ENCODE assay signal across 10 cellular contexts in the genomic region with DNA sequence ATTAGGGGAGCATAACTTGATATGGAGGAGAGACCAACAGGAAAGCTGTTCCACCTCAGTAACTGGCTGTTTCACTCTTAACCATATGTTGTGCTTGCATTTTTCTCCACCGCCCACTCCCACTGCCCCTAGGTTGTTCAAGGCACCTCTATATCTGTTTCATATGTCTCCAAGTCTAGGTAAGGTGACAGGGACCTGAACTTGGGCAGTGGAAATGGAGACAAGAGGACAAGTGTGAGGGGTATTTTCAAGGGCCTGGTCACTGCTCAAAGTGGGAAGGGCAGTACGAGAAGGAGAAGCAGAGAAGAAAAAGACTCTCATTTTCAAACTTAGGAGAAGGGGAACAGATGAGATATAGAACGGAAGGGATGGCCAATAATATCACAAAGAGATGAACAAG. TPM values are rescaled to one million over a fixed set of nuclear protein-coding genes. Genes with fewer than 3 reads are reported as not detected.
DNase-seq lines count a peak whose midpoint lies in the region; ATAC-seq, FAIRE-seq and TF ChIP-seq lines count a peak whose summit lies in the region.
"Had no signal": no experiment of that assay in that cellular context is flagged by ENCODE, and none has a peak within 500 bp of the region (broad histone marks: within the 10 kb centered on the region; RNA-seq: fewer than 3 reads in every experiment).

No MANE protein-coding gene starts in this region.

- POLR2A ChIA-PET in PC-3 (lab: Charles Lee; ENCODE audit: unreplicated experiment): interaction anchor here (0.7 to 0.8 kb wide), 2 partner anchors 258 to 688 kb away, joined by 3 to 4 read pairs; no protein-coding TSS in a partner anchor

- no peak overlapping the region for H3K27ac ChIP-seq in PC-3 (ENCODE audit: low read length)
- H3K27ac ChIP-seq in keratinocyte (ENCODE audit: control insufficient read depth, insufficient read depth, low read length): peak overlapping the region; percentile 97

- DNase-seq in stimulated activated naive CD4-positive, alpha-beta T cell treated with Interleukin-2 at 50 U/mL for 16 hours (lab: John Stamatoyannopoulos, UW): peak; percentile 4
- no peak for DNase-seq in stimulated activated naive CD4-positive, alpha-beta T cell (lab: John Stamatoyannopoulos, UW)
- DNase-seq in PC-3: no peak
- DNase-seq in keratinocyte (ENCODE audit: low read depth, low spot score): no peak
- no peak for DNase-seq in T1000 (lab: John Stamatoyannopoulos, UW)
- DNase-seq in SW480 (ENCODE audit: low spot score): no peak
- DNase-seq: DMS153 had no signal

- TF ChIP-seq CTCF in PC-3 (conservative IDR thresholded peaks at IDR 0.05; ENCODE audit: low read depth, low read length) (no peak), keratinocyte (optimal IDR thresholded peaks at IDR 0.05 in 1 of 3, IDR thresholded peaks at IDR 0.05 in 1 of 3, conservative IDR thresholded peaks at IDR 0.05 in 1 of 3; ENCODE audit: extremely low read depth in 1 of 3, insufficient read depth in 2 of 3, low read length in 3 of 3) (no peak)

- CTCF ChIA-PET in PC-3 (lab: Charles Lee): no interaction called here

- peaks cover 71% of the 10 kb centered on the region for H3K4me1 ChIP-seq in PC-3 (ENCODE audit: insufficient read depth, low read length)
- H3K4me1 ChIP-seq in keratinocyte (ENCODE audit: control insufficient read depth, extremely low read depth, insufficient read depth, low read length): peaks cover 60% of the 10 kb centered on the region

- H3K27me3 ChIP-seq in PC-3 (ENCODE audit: low read length) (no peaks in the 10 kb centered on the region), keratinocyte (ENCODE audit: control insufficient read depth, extremely low read depth, insufficient read depth, low read length) (no peaks in the 10 kb centered on the region)

- ATAC-seq in PC-3: no peak
- no peak for ATAC-seq in GM18907 (IDR thresholded peaks at IDR 0.05; ENCODE audit: unreplicated experiment)
- ATAC-seq in HG03159 (IDR thresholded peaks at IDR 0.05; ENCODE audit: unreplicated experiment): no peak

- H3K79me2 ChIP-seq in PC-3 (ENCODE audit: low read length): peaks cover 95% of the 10 kb centered on the region
- peaks cover 77% of the 10 kb centered on the region for H3K79me2 ChIP-seq in keratinocyte (ENCODE audit: control insufficient read depth, insufficient read depth, low read length)

- H3K9me3 ChIP-seq in PC-3 (ENCODE audit: low read length): no peaks in the 10 kb centered on the region
- no peaks in the 10 kb centered on the region for H3K9me3 ChIP-seq in keratinocyte (ENCODE audit: control insufficient read depth, low read depth, low read length)

- dilution Hi-C loops in keratinocyte (cut with MboI; ENCODE audit: extremely low pct_ligation_motif_present, low sequenced_read_pairs): no loop called here

- intact Hi-C loops in PC-3 (cut with micrococcal nuclease): loop anchor here (5.0 to 10.0 kb wide), 4 partner anchors 58 to 749 kb away; a partner anchor contains a TSS

- H3K36me3 ChIP-seq in PC-3 (ENCODE audit: low read depth, low read length) (no peaks in the 10 kb centered on the region), keratinocyte (ENCODE audit: control insufficient read depth in 2 of 2, extremely low read depth in 1 of 2, insufficient read depth in 2 of 2, low read length in 2 of 2) (peaks cover 0 to 8% of the 10 kb centered on the region in 2 experiments)

- H3K9me2 ChIP-seq in PC-3 (replicated peaks; ENCODE audit: low read length): no peaks in the 10 kb centered on the region

- no peak for FAIRE-seq in keratinocyte (lab: Jason Lieb, UNC)
- FAIRE-seq: HTR-8/SVneo had no signal

- H2AFZ ChIP-seq in PC-3 (ENCODE audit: low read length): no peak overlapping the region
- no peak overlapping the region for H2AFZ ChIP-seq in keratinocyte (ENCODE audit: control insufficient read depth, low read length)

- peak overlapping the region; percentile 85 for H3K4me3 ChIP-seq in PC-3 (ENCODE audit: low read length)
- peak overlapping the region; percentile 78 to 88 (median 86) for H3K4me3 ChIP-seq in keratinocyte (ENCODE audit: control insufficient read depth in 2 of 3, extremely low read depth in 1 of 3, insufficient read depth in 2 of 3, low read depth in 1 of 3, low read length in 3 of 3)

- peaks cover 5% of the 10 kb centered on the region for H3K9me1 ChIP-seq in keratinocyte (ENCODE audit: control insufficient read depth, extremely low read depth, insufficient read depth, low read length)

- H3K4me2 ChIP-seq in PC-3 (ENCODE audit: low read length) (peak overlapping the region; percentile 99), keratinocyte (ENCODE audit: control insufficient read depth, extremely low read depth, insufficient read depth, low read depth, low read length) (peak overlapping the region; percentile 83)

- no TSS peak for BruUV-seq in PC-3 (replicated peaks; lab: Mats Ljungman, UMichigan)

- no peaks in the 10 kb centered on the region for H3F3A ChIP-seq in PC-3 (ENCODE audit: low read length, unreplicated experiment)

- H3K9ac ChIP-seq in PC-3 (ENCODE audit: low read length) (no peak overlapping the region), keratinocyte (ENCODE audit: control insufficient read depth, extremely low read depth, insufficient read depth, low read length) (peak overlapping the region; percentile 91)

- H4K20me1 ChIP-seq in PC-3 (ENCODE audit: low read length): peaks cover 64% of the 10 kb centered on the region
- H4K20me1 ChIP-seq in keratinocyte (ENCODE audit: control insufficient read depth, extremely low read depth, insufficient read depth, low read length): peaks cover 21% of the 10 kb centered on the region

RNA-seq across cellular contexts. Expression of a gene that starts 3.1 kb away (rescaled TPM):
- total RNA-seq in PC-3 (2014; rRNA removed): 101 and 107 TPM in 2 replicates
- 96.7 to 134 TPM (median 112 TPM) in 3 replicates for polyA plus RNA-seq in keratinocyte
- 22.8 TPM for polyA plus RNA-seq in keratinocyte (2011; ENCODE audit: low read depth)
- polyA plus RNA-seq in keratinocyte (2011; cell fraction: cytosol; rRNA removed): 44.0 and 85.3 TPM in 2 replicates
- 125 and 159 TPM in 2 replicates for polyA plus RNA-seq in keratinocyte (2011; cell fraction: nucleus; rRNA removed)
- 67.3 and 98.6 TPM in 2 replicates for polyA plus RNA-seq in keratinocyte (2012; ENCODE audit: low replicate concordance)
- 93.3 to 351 TPM (median 247 TPM) in 3 replicates for polyA minus RNA-seq in keratinocyte
- 150 TPM for polyA minus RNA-seq in keratinocyte (2011; cell fraction: cytosol; rRNA and poly(A)+ RNA removed)
- polyA minus RNA-seq in keratinocyte (2011; cell fraction: nucleus; rRNA and poly(A)+ RNA removed): 272 and 442 TPM in 2 replicates
